In genomic region chr1:232726048-232726779, GRCh38 we compare ENCODE assay signal across 15 cellular contexts.
A peak's percentile ranks its signal among the peaks of the same experiment; 100 is the strongest.
DNase-seq lines count a peak whose midpoint lies in the region; ATAC-seq and TF ChIP-seq lines count a peak whose summit lies in the region.
"Had no signal": no experiment of that assay in that cellular context is flagged by ENCODE, and none has a peak within 500 bp of the region (broad histone marks: within the 10 kb centered on the region; RNA-seq: fewer than 3 reads in every experiment).

No MANE protein-coding gene starts in this region.

- no peak overlapping the region for H3K27ac Mint-ChIP-seq in CD4-positive, alpha-beta T cell
- no peak overlapping the region for H3K27ac Mint-ChIP-seq in activated T-cell treated with anti-CD3 and anti-CD28 coated beads, Interleukin-2, amount 50 U/mL, for 24 hours
- H3K27ac Mint-ChIP-seq: nephron had no signal

- peak overlapping the region in 7 of 11 experiments; percentile 24 to 51 (median 42); a peak in 12 of 22 replicates for H3K27ac ChIP-seq in BLaER1 treated with 17β-estradiol and CSF1 and Interleukin-3, amounts not matched to agents 10 nM and 100 nM
- H3K27ac ChIP-seq in HUES64 (ENCODE audit: low read depth, low read length), result peak overlapping the region; percentile 32; the same call in 1 of the 2 replicates
- 0 out of 2 replicates have a peak overlapping the region, but pooled peaks have one; percentile 5 for H3K27ac ChIP-seq in SK-N-MC
- no peak overlapping the region for H3K27ac ChIP-seq in foreskin keratinocyte
- H3K27ac ChIP-seq in Peyer's patch, result no peak overlapping the region
- no peak overlapping the region for H3K27ac ChIP-seq in CD4-positive, alpha-beta T cell (ENCODE audit: low read depth, low read length)
- H3K27ac ChIP-seq: vagina had no signal

- CTCF ChIA-PET in CD4-positive, alpha-beta T cell (lab: Charles Lee), result no interaction called here

- peak; percentile 60 for ATAC-seq in foreskin keratinocyte
- ATAC-seq in CD4-positive, alpha-beta T cell (ENCODE audit: poor library complexity), result no peak
- ATAC-seq: left lobe of liver had no signal

- H3K27me3 Mint-ChIP-seq in CD4-positive, alpha-beta T cell, result peaks cover 4% of the 10 kb centered on the region
- H3K27me3 Mint-ChIP-seq in activated T-cell treated with anti-CD3 and anti-CD28 coated beads, Interleukin-2, amount 50 U/mL, for 24 hours, result peaks cover 29% of the 10 kb centered on the region

- peak overlapping the region; percentile 35 to 88 (median 78) for H3K4me2 ChIP-seq in BLaER1 treated with 17β-estradiol and CSF1 and Interleukin-3, amounts not matched to agents 10 nM and 100 nM
- H3K4me2 ChIP-seq: smooth muscle cell had no signal

- POLR2A ChIA-PET in CD4-positive, alpha-beta T cell (lab: Charles Lee), result no interaction called here

- H3K36me3 ChIP-seq in BLaER1 treated with 17β-estradiol and CSF1 and Interleukin-3, amounts not matched to agents 10 nM and 100 nM, result no peaks in the 10 kb centered on the region
- H3K36me3 ChIP-seq in HUES64 (ENCODE audit: insufficient read depth, low read length) (no peaks in the 10 kb centered on the region), SK-N-MC (ENCODE audit: insufficient read depth, low read length) (no peaks in the 10 kb centered on the region), Peyer's patch (no peaks in the 10 kb centered on the region)
- H3K36me3 ChIP-seq: BE2C, vagina had no signal

- no peaks in the 10 kb centered on the region for H4K20me1 ChIP-seq in BLaER1 treated with 17β-estradiol and CSF1 and Interleukin-3, amounts not matched to agents 10 nM and 100 nM

- 75% methylated on average over 8 of the region's 8 CpGs for WGBS in HUES64

- no peaks in the 10 kb centered on the region for H3K27me3 ChIP-seq in BLaER1 treated with 17β-estradiol and CSF1 and Interleukin-3, amounts not matched to agents 10 nM and 100 nM
- H3K27me3 ChIP-seq in HUES64 (ENCODE audit: insufficient read depth, low read length) (no peaks in the 10 kb centered on the region), foreskin keratinocyte (no peaks in the 10 kb centered on the region), Peyer's patch (no peaks in the 10 kb centered on the region)
- H3K27me3 ChIP-seq in CD4-positive, alpha-beta T cell (ENCODE audit: control insufficient read depth, insufficient read depth, low read length), result no peaks in the 10 kb centered on the region
- H3K27me3 ChIP-seq: BE2C, vagina had no signal

- H3K4me1 Mint-ChIP-seq in CD4-positive, alpha-beta T cell (ENCODE audit: low read depth), result peaks cover 12% of the 10 kb centered on the region
- H3K4me1 Mint-ChIP-seq in activated T-cell treated with anti-CD3 and anti-CD28 coated beads, Interleukin-2, amount 50 U/mL, for 24 hours (ENCODE audit: low read depth), result peaks cover 12% of the 10 kb centered on the region

- peak overlapping the region in 5 of 11 experiments; percentile 5 to 34 (median 24); a peak in 8 of 22 replicates for H3K9ac ChIP-seq in BLaER1 treated with 17β-estradiol and CSF1 and Interleukin-3, amounts not matched to agents 10 nM and 100 nM
- no peak overlapping the region for H3K9ac ChIP-seq in HUES64 (ENCODE audit: low read depth, low read length)
- H3K9ac ChIP-seq in SK-N-MC (ENCODE audit: insufficient read length), result no peak overlapping the region

- DNase-seq in SK-N-MC (ENCODE audit: low read depth, low spot score) (no peak), foreskin keratinocyte (peak; percentile 61 to 87), Peyer's patch (no peak), D341Med (ENCODE audit: low spot score) (no peak)
- no peak for DNase-seq in CD4-positive, alpha-beta T cell
- no peak for DNase-seq in activated T-cell treated with anti-CD3 and anti-CD28 coated beads, Interleukin-2, amount 50 U/mL, for 24 hours
- DNase-seq: activated CD4-positive, alpha-beta T cell treated with anti-CD3 and anti-CD28 coated beads, Interleukin-2, amount 50 U/mL, for 48 hours; activated naive CD4-positive, alpha-beta T cell treated with anti-CD3 and anti-CD28 coated beads, Interleukin-2, amount 50 U/mL, for 16 hours; BE2C had no signal

- H3K4me1 ChIP-seq in BLaER1 treated with 17β-estradiol and CSF1 and Interleukin-3, amounts not matched to agents 10 nM and 100 nM, result peaks cover 15 to 54% (median 38%) of the 10 kb centered on the region in 10 experiments
- H3K4me1 ChIP-seq in HUES64 (ENCODE audit: insufficient read depth, low read length) (peaks cover 6% of the 10 kb centered on the region; the same call in 1 of the 2 replicates), foreskin keratinocyte (peaks cover 11% of the 10 kb centered on the region), Peyer's patch (no peaks in the 10 kb centered on the region)
- H3K4me1 ChIP-seq: BE2C had no signal

- no peaks in the 10 kb centered on the region for H3K9me3 Mint-ChIP-seq in CD4-positive, alpha-beta T cell
- no peaks in the 10 kb centered on the region for H3K9me3 Mint-ChIP-seq in activated T-cell treated with anti-CD3 and anti-CD28 coated beads, Interleukin-2, amount 50 U/mL, for 24 hours
- H3K9me3 Mint-ChIP-seq: nephron had no signal

- peak overlapping the region in 4 of 10 experiments; percentile 12 to 46 (median 29); a peak in 3 of 20 replicates for H3K4me3 ChIP-seq in BLaER1 treated with 17β-estradiol and CSF1 and Interleukin-3, amounts not matched to agents 10 nM and 100 nM
- H3K4me3 ChIP-seq in HUES64 (ENCODE audit: low read length) (no peak overlapping the region), SK-N-MC (peak overlapping the region; percentile 44), Peyer's patch (no peak overlapping the region)
- H3K4me3 ChIP-seq: smooth muscle cell, vagina had no signal

- intact Hi-C loops in CD4-positive, alpha-beta T cell (cut with DNase I, micrococcal nuclease), result no loop called here

- no peaks in the 10 kb centered on the region for H3K36me3 Mint-ChIP-seq in CD4-positive, alpha-beta T cell (ENCODE audit: low read depth)
- no peaks in the 10 kb centered on the region for H3K36me3 Mint-ChIP-seq in activated T-cell treated with anti-CD3 and anti-CD28 coated beads, Interleukin-2, amount 50 U/mL, for 24 hours (ENCODE audit: low read depth)

- no peak for TF ChIP-seq CTCF in foreskin keratinocyte (conservative IDR thresholded peaks at IDR 0.05)
- no peak for TF ChIP-seq CTCF in Peyer's patch (IDR thresholded peaks at IDR 0.05)
- no peak for TF ChIP-seq CTCF in CD4-positive, alpha-beta T cell (IDR thresholded peaks at IDR 0.05)

- H3K9me3 ChIP-seq in BLaER1 treated with 17β-estradiol and CSF1 and Interleukin-3, amounts not matched to agents 10 nM and 100 nM (replicated peaks in 1 of 11), result peaks cover 1 to 55% (median 33%) of the 10 kb centered on the region in 11 experiments; a peak in 19 of 22 replicates
- H3K9me3 ChIP-seq in HUES64 (ENCODE audit: insufficient read depth, low read depth, low read length) (no peaks in the 10 kb centered on the region), SK-N-MC (ENCODE audit: low read depth, low read length) (no peaks in the 10 kb centered on the region), Peyer's patch (no peaks in the 10 kb centered on the region)
- H3K9me3 ChIP-seq in CD4-positive, alpha-beta T cell (ENCODE audit: control insufficient read depth, low read length), result no peaks in the 10 kb centered on the region
- H3K9me3 ChIP-seq: BE2C, vagina had no signal

- H3K4me3 Mint-ChIP-seq in CD4-positive, alpha-beta T cell, result no peak overlapping the region
- H3K4me3 Mint-ChIP-seq in activated T-cell treated with anti-CD3 and anti-CD28 coated beads, Interleukin-2, amount 50 U/mL, for 24 hours, result no peak overlapping the region
- H3K4me3 Mint-ChIP-seq: nephron had no signal

- no peak for TF ChIP-seq POLR2A in Peyer's patch (IDR thresholded peaks at IDR 0.05)

Comparison
In these comparisons a context has a peak if more than half of its experiments do, and no peak if none do; other contexts are left out.
1. H3K27ac ChIP-seq: peak in BLaER1 treated with 17β-estradiol and CSF1 and Interleukin-3, amounts not matched to agents 10 nM and 100 nM (7 of 11), HUES64 (single experiment) and SK-N-MC (single experiment); none in foreskin keratinocyte (single experiment), Peyer's patch (0 of 4) and CD4-positive, alpha-beta T cell (single experiment).
2. DNase-seq: peak in foreskin keratinocyte (2 of 2); none in SK-N-MC (single experiment), Peyer's patch (0 of 3), D341Med (single experiment), CD4-positive, alpha-beta T cell (0 of 10) and activated T-cell treated with anti-CD3 and anti-CD28 coated beads, Interleukin-2, amount 50 U/mL, for 24 hours (single experiment).